ENCODE assay signal across 1 cellular context in the genomic region with DNA sequence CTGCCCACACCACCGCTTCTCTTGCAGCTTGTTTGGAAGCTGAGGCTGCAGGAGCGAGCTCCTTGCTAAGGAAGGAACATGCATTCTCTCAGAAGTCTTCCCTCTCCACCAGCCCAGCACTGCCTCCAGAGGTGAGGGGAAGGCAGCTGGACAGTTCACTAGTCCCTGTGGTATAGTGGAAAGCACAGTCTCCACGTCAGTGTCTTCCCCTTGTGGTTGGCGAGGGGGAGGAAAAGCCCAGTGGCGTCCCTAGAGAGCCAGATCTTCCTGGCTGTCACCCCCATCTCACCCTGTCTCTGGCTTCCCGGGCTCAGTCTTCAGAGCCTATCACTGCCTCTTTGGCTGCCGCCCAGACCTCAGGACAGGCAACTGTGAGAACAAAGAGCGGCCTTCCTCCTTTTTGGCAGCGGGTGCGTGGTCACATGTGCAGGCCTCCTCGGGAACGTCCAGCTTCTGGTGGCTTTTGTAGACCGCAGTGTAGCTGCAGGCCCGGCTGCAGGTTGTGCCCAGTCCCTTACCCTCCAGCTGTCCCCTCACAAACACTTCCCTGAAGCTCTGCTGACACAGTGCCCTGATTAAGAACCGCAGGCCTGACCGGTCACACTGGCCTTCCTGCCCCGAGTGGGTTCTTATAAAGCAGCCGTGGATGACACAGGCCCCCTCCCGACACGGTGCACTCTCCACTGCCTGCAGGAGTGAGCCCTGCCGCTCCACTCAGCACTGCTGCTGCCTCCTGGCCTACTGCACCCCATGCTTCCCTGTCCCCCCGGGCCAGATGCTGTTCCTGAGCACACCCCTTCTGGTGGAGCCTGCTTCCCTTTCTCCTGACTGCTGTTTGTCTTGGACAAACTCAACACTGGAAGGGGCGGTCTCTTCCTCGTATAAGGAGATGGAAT.
TF ChIP-seq lines count a peak whose summit lies in the region.

No MANE protein-coding gene starts in this region.

TF ChIP-seq in GM23338, 12 proteins besides CTCF, POLR2A, EP300 and RAD21 (continued from another document):
- TF ChIP-seq ZNF462 (CRISPR knock-in tag; IDR thresholded peaks at IDR 0.05), result no peak
